Comparison of ENCODE assay signal across 7 cellular contexts in genomic region chr6:35342258-35343091, GRCh38. TPM values are rescaled to one million over a fixed set of nuclear protein-coding genes. Genes with fewer than 3 reads are reported as not detected.
DNase-seq lines count a peak whose midpoint lies in the region; ATAC-seq and TF ChIP-seq lines count a peak whose summit lies in the region.

PPARD (plus strand) TSS chr6:35342558; CDS start chr6:35411088, 68,530 bp downstream.

- H3K27me3 ChIP-seq in ascending aorta: no peaks in the 10 kb centered on the region

- ATAC-seq in GM18502 (IDR thresholded peaks at IDR 0.05; ENCODE audit: poor library complexity, unreplicated experiment): peak; percentile 94
- peak; percentile 97 for ATAC-seq in HG02970 (IDR thresholded peaks at IDR 0.05; ENCODE audit: low FRiP score, unreplicated experiment)

- intact Hi-C loops in T-helper 2 cell treated with Interferon-gamma antibody and Interleukin-4, amounts not matched to agents 100 ng/mL and 5 ng/mL, for 36 hours (cut with micrococcal nuclease): loop anchor here (1.0 to 2.0 kb wide), 6 partner anchors 45 to 210 kb away; partner anchors contain the start of genes DEF6, RPL10A and ZNF76
- intact Hi-C loops in ascending aorta (cut with DNase I): loop anchor here (1.0 to 2.0 kb wide), 4 partner anchors 26 to 126 kb away; partner anchors contain the start of gene RPL10A

- peaks cover 4 to 6% of the 10 kb centered on the region in 2 donors for H3K36me3 ChIP-seq in ascending aorta

- no peaks in the 10 kb centered on the region for H3K9me3 ChIP-seq in ascending aorta

- peak within 1 kb of the TSS; percentile 82 to 90 for H3K4me3 ChIP-seq in ascending aorta

- DNase-seq in NCI-H187 treated with DMSO at 0.1 percent for 48 hours (lab: John Stamatoyannopoulos, UW) (peak; percentile 60), ascending aorta (ENCODE audit: low spot score in 2 of 2) (peak; percentile 91 to 99), hepatic stellate cell (ENCODE audit: low spot score) (peak; percentile 98), retina (peak; percentile 96)

- peak within 1 kb of the TSS; percentile 89 to 93 for H3K27ac ChIP-seq in ascending aorta

- H3K4me1 ChIP-seq in ascending aorta: peaks cover 0 to 11% of the 10 kb centered on the region in 2 donors

- TF ChIP-seq CTCF in ascending aorta (IDR thresholded peaks at IDR 0.05): peak; percentile 98 to 99 (median 99)

RNA-seq across cellular contexts. Expression of gene PPARD, which starts in this region (rescaled TPM):
- total RNA-seq in T-helper 2 cell treated with Interferon-gamma antibody and Interleukin-4, amounts not matched to agents 100 ng/mL and 5 ng/mL, for 36 hours: 18.0 and 19.9 TPM in 2 replicates
- 21.1 TPM for total RNA-seq in ascending aorta

Comparison
In these comparisons a context has a peak if more than half of its experiments do, and no peak if none do; other contexts are left out.
1. Peak in every context shown above with its lines: DNase-seq, ATAC-seq, H3K4me3 ChIP-seq and H3K27ac ChIP-seq.